Comparison of ENCODE assay signal across 1 cellular context in the genomic region with DNA sequence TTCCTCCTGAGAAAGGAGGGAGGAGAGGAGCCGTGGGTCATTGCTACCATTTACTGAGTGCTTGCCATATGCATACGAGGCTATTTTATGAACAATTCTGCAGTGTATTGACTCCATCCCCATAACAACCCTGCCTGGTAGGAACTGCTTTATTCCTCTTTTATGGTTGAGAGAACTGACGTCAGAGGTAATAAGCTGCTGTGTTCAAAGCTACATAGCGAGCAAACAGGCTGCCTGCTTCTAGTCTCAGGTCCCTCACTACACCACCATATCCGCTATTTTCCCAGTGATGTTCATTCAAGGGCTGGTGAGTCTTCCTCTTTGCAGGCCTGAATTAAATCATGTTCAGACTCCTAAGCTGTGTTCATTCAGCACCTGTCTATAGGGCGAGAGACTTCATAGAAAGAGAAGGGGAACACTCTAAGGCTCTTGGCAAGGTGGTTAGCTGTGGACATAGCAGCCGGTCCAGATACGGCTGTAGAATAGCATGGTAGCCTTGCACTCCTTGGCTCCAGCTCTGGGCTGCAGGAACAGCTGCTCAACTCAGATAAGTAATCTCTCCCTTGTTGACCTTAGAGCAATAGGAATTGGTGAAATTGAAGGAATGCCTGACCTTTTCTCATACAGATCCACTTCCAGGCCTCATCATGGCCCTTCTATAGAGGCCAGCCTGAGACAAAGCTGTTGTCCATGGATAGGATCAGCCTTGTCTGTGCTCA.
A peak's percentile ranks its signal among the peaks of the same experiment; 100 is the strongest.
TF ChIP-seq lines count a peak whose summit lies in the region.

No MANE protein-coding gene starts in this region.

TF ChIP-seq in K562, 482 proteins besides CTCF, POLR2A, EP300 and RAD21 (continued from another document):
- TF ChIP-seq ZBTB11 (CRISPR knock-in tag; IDR thresholded peaks at IDR 0.05), result no peak
- TF ChIP-seq MBD2 (IDR thresholded peaks at IDR 0.05; ENCODE audit: borderline replicate concordance, low read depth), result no peak
- TF ChIP-seq ZNF589 (CRISPR knock-in tag; IDR thresholded peaks at IDR 0.05; ENCODE audit: low read depth), result peak; percentile 83
- TF ChIP-seq, protein P1, sequence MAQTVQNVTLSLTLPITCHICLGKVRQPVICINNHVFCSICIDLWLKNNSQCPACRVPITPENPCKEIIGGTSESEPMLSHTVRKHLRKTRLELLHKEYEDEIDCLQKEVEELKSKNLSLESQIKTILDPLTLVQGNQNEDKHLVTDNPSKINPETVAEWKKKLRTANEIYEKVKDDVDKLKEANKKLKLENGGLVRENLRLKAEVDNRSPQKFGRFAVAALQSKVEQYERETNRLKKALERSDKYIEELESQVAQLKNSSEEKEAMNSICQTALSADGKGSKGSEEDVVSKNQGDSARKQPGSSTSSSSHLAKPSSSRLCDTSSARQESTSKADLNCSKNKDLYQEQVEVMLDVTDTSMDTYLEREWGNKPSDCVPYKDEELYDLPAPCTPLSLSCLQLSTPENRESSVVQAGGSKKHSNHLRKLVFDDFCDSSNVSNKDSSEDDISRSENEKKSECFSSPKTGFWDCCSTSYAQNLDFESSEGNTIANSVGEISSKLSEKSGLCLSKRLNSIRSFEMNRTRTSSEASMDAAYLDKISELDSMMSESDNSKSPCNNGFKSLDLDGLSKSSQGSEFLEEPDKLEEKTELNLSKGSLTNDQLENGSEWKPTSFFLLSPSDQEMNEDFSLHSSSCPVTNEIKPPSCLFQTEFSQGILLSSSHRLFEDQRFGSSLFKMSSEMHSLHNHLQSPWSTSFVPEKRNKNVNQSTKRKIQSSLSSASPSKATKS (CRISPR knock-in tag; IDR thresholded peaks at IDR 0.05), result no peak
- TF ChIP-seq, protein P2, sequence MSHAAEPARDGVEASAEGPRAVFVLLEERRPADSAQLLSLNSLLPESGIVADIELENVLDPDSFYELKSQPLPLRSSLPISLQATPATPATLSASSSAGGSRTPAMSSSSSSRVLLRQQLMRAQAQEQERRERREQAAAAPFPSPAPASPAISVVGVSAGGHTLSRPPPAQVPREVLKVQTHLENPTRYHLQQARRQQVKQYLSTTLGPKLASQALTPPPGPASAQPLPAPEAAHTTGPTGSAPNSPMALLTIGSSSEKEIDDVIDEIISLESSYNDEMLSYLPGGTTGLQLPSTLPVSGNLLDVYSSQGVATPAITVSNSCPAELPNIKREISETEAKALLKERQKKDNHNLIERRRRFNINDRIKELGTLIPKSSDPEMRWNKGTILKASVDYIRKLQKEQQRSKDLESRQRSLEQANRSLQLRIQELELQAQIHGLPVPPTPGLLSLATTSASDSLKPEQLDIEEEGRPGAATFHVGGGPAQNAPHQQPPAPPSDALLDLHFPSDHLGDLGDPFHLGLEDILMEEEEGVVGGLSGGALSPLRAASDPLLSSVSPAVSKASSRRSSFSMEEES (CRISPR knock-in tag; IDR thresholded peaks at IDR 0.05), result no peak
- no peak for TF ChIP-seq MECOM (CRISPR knock-in tag; IDR thresholded peaks at IDR 0.05)
- no peak for TF ChIP-seq POLR2B (IDR thresholded peaks at IDR 0.05; ENCODE audit: low read depth, partially characterized antibody)
- no peak for TF ChIP-seq HINFP (tag; conservative IDR thresholded peaks at IDR 0.05; ENCODE audit: low read depth)
- no peak for TF ChIP-seq ZNF174 (CRISPR knock-in tag; IDR thresholded peaks at IDR 0.05)
- no peak for TF ChIP-seq RAD51 (IDR thresholded peaks at IDR 0.05; ENCODE audit: borderline replicate concordance, low read depth)
- 0 out of 2 replicates have a peak, but pooled peaks have one; percentile 29 for TF ChIP-seq CREB1 (IDR thresholded peaks at IDR 0.05)
- TF ChIP-seq CREB1 (CRISPR knock-in tag; IDR thresholded peaks at IDR 0.05), result no peak
- TF ChIP-seq DDX20 (tag; IDR thresholded peaks at IDR 0.05; ENCODE audit: low read depth), result no peak
- TF ChIP-seq ZKSCAN8 (CRISPR knock-in tag; IDR thresholded peaks at IDR 0.05), result no peak
- no peak for TF ChIP-seq ZFP30 (CRISPR knock-in tag; IDR thresholded peaks at IDR 0.05; ENCODE audit: borderline replicate concordance)
- TF ChIP-seq FIP1L1 (IDR thresholded peaks at IDR 0.05; ENCODE audit: low read depth, low read length, poor library complexity, severe bottlenecking), result no peak
- no peak for TF ChIP-seq PRPF4 (IDR thresholded peaks at IDR 0.05; ENCODE audit: insufficient read depth, low read depth, low read length, poor library complexity, severe bottlenecking)
- no peak; the same call in 1 of the 2 replicates for TF ChIP-seq ZBTB43 (CRISPR knock-in tag; IDR thresholded peaks at IDR 0.05)
- TF ChIP-seq CSDE1 (IDR thresholded peaks at IDR 0.05), result no peak
- TF ChIP-seq TBP (optimal IDR thresholded peaks at IDR 0.05; ENCODE audit: low read depth, low read length), result no peak
- no peak for TF ChIP-seq RHOXF2B (CRISPR knock-in tag; conservative IDR thresholded peaks at IDR 0.05)
- TF ChIP-seq HOXB6 (CRISPR knock-in tag; IDR thresholded peaks at IDR 0.05; ENCODE audit: borderline replicate concordance), result no peak
- TF ChIP-seq, protein P3, sequence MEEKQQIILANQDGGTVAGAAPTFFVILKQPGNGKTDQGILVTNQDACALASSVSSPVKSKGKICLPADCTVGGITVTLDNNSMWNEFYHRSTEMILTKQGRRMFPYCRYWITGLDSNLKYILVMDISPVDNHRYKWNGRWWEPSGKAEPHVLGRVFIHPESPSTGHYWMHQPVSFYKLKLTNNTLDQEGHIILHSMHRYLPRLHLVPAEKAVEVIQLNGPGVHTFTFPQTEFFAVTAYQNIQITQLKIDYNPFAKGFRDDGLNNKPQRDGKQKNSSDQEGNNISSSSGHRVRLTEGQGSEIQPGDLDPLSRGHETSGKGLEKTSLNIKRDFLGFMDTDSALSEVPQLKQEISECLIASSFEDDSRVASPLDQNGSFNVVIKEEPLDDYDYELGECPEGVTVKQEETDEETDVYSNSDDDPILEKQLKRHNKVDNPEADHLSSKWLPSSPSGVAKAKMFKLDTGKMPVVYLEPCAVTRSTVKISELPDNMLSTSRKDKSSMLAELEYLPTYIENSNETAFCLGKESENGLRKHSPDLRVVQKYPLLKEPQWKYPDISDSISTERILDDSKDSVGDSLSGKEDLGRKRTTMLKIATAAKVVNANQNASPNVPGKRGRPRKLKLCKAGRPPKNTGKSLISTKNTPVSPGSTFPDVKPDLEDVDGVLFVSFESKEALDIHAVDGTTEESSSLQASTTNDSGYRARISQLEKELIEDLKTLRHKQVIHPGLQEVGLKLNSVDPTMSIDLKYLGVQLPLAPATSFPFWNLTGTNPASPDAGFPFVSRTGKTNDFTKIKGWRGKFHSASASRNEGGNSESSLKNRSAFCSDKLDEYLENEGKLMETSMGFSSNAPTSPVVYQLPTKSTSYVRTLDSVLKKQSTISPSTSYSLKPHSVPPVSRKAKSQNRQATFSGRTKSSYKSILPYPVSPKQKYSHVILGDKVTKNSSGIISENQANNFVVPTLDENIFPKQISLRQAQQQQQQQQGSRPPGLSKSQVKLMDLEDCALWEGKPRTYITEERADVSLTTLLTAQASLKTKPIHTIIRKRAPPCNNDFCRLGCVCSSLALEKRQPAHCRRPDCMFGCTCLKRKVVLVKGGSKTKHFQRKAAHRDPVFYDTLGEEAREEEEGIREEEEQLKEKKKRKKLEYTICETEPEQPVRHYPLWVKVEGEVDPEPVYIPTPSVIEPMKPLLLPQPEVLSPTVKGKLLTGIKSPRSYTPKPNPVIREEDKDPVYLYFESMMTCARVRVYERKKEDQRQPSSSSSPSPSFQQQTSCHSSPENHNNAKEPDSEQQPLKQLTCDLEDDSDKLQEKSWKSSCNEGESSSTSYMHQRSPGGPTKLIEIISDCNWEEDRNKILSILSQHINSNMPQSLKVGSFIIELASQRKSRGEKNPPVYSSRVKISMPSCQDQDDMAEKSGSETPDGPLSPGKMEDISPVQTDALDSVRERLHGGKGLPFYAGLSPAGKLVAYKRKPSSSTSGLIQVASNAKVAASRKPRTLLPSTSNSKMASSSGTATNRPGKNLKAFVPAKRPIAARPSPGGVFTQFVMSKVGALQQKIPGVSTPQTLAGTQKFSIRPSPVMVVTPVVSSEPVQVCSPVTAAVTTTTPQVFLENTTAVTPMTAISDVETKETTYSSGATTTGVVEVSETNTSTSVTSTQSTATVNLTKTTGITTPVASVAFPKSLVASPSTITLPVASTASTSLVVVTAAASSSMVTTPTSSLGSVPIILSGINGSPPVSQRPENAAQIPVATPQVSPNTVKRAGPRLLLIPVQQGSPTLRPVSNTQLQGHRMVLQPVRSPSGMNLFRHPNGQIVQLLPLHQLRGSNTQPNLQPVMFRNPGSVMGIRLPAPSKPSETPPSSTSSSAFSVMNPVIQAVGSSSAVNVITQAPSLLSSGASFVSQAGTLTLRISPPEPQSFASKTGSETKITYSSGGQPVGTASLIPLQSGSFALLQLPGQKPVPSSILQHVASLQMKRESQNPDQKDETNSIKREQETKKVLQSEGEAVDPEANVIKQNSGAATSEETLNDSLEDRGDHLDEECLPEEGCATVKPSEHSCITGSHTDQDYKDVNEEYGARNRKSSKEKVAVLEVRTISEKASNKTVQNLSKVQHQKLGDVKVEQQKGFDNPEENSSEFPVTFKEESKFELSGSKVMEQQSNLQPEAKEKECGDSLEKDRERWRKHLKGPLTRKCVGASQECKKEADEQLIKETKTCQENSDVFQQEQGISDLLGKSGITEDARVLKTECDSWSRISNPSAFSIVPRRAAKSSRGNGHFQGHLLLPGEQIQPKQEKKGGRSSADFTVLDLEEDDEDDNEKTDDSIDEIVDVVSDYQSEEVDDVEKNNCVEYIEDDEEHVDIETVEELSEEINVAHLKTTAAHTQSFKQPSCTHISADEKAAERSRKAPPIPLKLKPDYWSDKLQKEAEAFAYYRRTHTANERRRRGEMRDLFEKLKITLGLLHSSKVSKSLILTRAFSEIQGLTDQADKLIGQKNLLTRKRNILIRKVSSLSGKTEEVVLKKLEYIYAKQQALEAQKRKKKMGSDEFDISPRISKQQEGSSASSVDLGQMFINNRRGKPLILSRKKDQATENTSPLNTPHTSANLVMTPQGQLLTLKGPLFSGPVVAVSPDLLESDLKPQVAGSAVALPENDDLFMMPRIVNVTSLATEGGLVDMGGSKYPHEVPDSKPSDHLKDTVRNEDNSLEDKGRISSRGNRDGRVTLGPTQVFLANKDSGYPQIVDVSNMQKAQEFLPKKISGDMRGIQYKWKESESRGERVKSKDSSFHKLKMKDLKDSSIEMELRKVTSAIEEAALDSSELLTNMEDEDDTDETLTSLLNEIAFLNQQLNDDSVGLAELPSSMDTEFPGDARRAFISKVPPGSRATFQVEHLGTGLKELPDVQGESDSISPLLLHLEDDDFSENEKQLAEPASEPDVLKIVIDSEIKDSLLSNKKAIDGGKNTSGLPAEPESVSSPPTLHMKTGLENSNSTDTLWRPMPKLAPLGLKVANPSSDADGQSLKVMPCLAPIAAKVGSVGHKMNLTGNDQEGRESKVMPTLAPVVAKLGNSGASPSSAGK (IDR thresholded peaks at IDR 0.05), result no peak
- TF ChIP-seq MYNN (IDR thresholded peaks at IDR 0.05), result no peak
- TF ChIP-seq MYNN (CRISPR knock-in tag; IDR thresholded peaks at IDR 0.05), result no peak
- TF ChIP-seq ZNF583 (CRISPR knock-in tag; IDR thresholded peaks at IDR 0.05), result no peak
- no peak for TF ChIP-seq FOXO4 (CRISPR knock-in tag; IDR thresholded peaks at IDR 0.05)
- TF ChIP-seq EWSR1 (IDR thresholded peaks at IDR 0.05; ENCODE audit: borderline replicate concordance, low read depth, partially characterized antibody), result no peak
- no peak for TF ChIP-seq ZNF124 (CRISPR knock-in tag; IDR thresholded peaks at IDR 0.05)
- TF ChIP-seq NR2C2 (CRISPR knock-in tag; IDR thresholded peaks at IDR 0.05), result no peak
- no peak for TF ChIP-seq NR2C2 (tag; IDR thresholded peaks at IDR 0.05)
